ENCODE assay signal across 8 cellular contexts in genomic region chr19:43798546-43799409, GRCh38. TPM values are rescaled to one million over a fixed set of nuclear protein-coding genes. Genes with fewer than 3 reads are reported as not detected.
DNase-seq lines count a peak whose midpoint lies in the region; ATAC-seq, FAIRE-seq and TF ChIP-seq lines count a peak whose summit lies in the region.

No MANE protein-coding gene starts in this region.

- peak in 8 of 10 experiments; percentile 33 to 64 (median 51) for DNase-seq in CD4-positive, alpha-beta T cell
- peak; percentile 85 for DNase-seq in NCI-H2029 (lab: John Stamatoyannopoulos, UW)
- DNase-seq in activated CD8-positive, alpha-beta T cell treated with anti-CD3 and anti-CD28 coated beads, Interleukin-2, amount 10 ng/mL, durations not matched to agents 7 days and 5 days = peak; percentile 75
- DNase-seq in H1 (ENCODE audit: low read depth in 1 of 2, low spot score in 2 of 2) = peak in 1 of 2 experiments; percentile 79
- no peak for DNase-seq in GM19238 (ENCODE audit: insufficient read length, low spot score)
- DNase-seq in HCEC 1CT = no peak

- H3K27me3 ChIP-seq in CD4-positive, alpha-beta T cell (ENCODE audit: control insufficient read depth, insufficient read depth, low read length) = no peaks in the 10 kb centered on the region
- H3K27me3 ChIP-seq in H1 (replicated peaks in 1 of 4; ENCODE audit: control insufficient read depth in 3 of 4, extremely low read depth in 1 of 4, insufficient read depth in 3 of 4, low read length in 3 of 4) = peaks cover 4 to 36% (median 24%) of the 10 kb centered on the region in 4 experiments
- peaks cover 0 to 15% of the 10 kb centered on the region in 2 donors for H3K27me3 ChIP-seq in muscle layer of colon (ENCODE audit: control insufficient read depth in 1 of 2, insufficient read depth in 2 of 2, low read length in 2 of 2)

- H3K9me3 ChIP-seq in CD4-positive, alpha-beta T cell (ENCODE audit: control insufficient read depth, low read length) = no peaks in the 10 kb centered on the region
- H3K9me3 ChIP-seq in H1 (ENCODE audit: insufficient read depth in 2 of 2, low read depth in 1 of 2, low read length in 1 of 2) (no peaks in the 10 kb centered on the region), muscle layer of colon (ENCODE audit: low read length) (no peaks in the 10 kb centered on the region)

- no peak overlapping the region for H2BK20ac ChIP-seq in H1 (ENCODE audit: low read length)

- peaks cover 0 to 5% (median 3%) of the 10 kb centered on the region in 4 experiments; a peak in 5 of 7 replicates for H3K4me1 ChIP-seq in H1 (replicated peaks in 1 of 4; ENCODE audit: control insufficient read depth in 3 of 4, insufficient read depth in 4 of 4, low read length in 3 of 4)
- H3K4me1 ChIP-seq in muscle layer of colon (ENCODE audit: insufficient read depth, low read length) = peaks cover 4% of the 10 kb centered on the region

- H3K18ac ChIP-seq in H1 (ENCODE audit: extremely low read depth, low read length) = peak overlapping the region; percentile 83

- peak in 1 of 2 experiments; percentile 37; a peak in 1 of 3 replicates for TF ChIP-seq POLR2A in H1 (IDR thresholded peaks at IDR 0.05; ENCODE audit: control extremely low read depth in 1 of 2, low read depth in 2 of 2, low read length in 2 of 2)

- intact Hi-C loops in CD4-positive, alpha-beta T cell (cut with DNase I, micrococcal nuclease) = no loop called here

- peak; percentile 89 for ATAC-seq in CD4-positive, alpha-beta T cell (ENCODE audit: poor library complexity)
- ATAC-seq in activated CD8-positive, alpha-beta T cell treated with anti-CD3 and anti-CD28 coated beads, Interleukin-2, amount 10 ng/mL, durations not matched to agents 7 days and 5 days = peak; percentile 88

- H3K27me3 Mint-ChIP-seq in CD4-positive, alpha-beta T cell = peaks cover 44% of the 10 kb centered on the region
- peaks cover 14% of the 10 kb centered on the region for H3K27me3 Mint-ChIP-seq in activated CD8-positive, alpha-beta T cell treated with anti-CD3 and anti-CD28 coated beads, Interleukin-2, amount 10 ng/mL, durations not matched to agents 7 days and 5 days (ENCODE audit: low read depth)
- peaks cover 10% of the 10 kb centered on the region for H3K27me3 Mint-ChIP-seq in stimulated activated naive CD8-positive, alpha-beta T cell treated with anti-CD3 and anti-CD28 coated beads, Interleukin-15, Interleukin-2, amounts not matched to agents 100 ng/mL and 50 ng/mL, for 24 hours

- H3K9me3 Mint-ChIP-seq in CD4-positive, alpha-beta T cell = no peaks in the 10 kb centered on the region
- H3K9me3 Mint-ChIP-seq in activated CD8-positive, alpha-beta T cell treated with anti-CD3 and anti-CD28 coated beads, Interleukin-2, amount 10 ng/mL, durations not matched to agents 7 days and 5 days (ENCODE audit: insufficient read depth) = no peaks in the 10 kb centered on the region
- no peaks in the 10 kb centered on the region for H3K9me3 Mint-ChIP-seq in stimulated activated naive CD8-positive, alpha-beta T cell treated with anti-CD3 and anti-CD28 coated beads, Interleukin-15, Interleukin-2, amounts not matched to agents 100 ng/mL and 50 ng/mL, for 24 hours

- peak overlapping the region; percentile 75 to 98 for H3K4me2 ChIP-seq in H1 (ENCODE audit: insufficient read depth in 1 of 2, low read depth in 2 of 2, low read length in 2 of 2)

- H3K79me2 ChIP-seq in H1 (ENCODE audit: control insufficient read depth in 1 of 2, insufficient read depth in 2 of 2, low read length in 2 of 2) = no peaks in the 10 kb centered on the region

- no peak overlapping the region for H2BK120ac ChIP-seq in H1 (replicated peaks; ENCODE audit: low read depth, low read length)

- no peak overlapping the region for H3K14ac ChIP-seq in H1 (ENCODE audit: insufficient read length)

- CTCF ChIA-PET in CD4-positive, alpha-beta T cell (lab: Charles Lee) = no interaction called here
- CTCF ChIA-PET in activated CD8-positive, alpha-beta T cell treated with anti-CD3 and anti-CD28 coated beads, Interleukin-2, amount 10 ng/mL, durations not matched to agents 7 days and 5 days (lab: Charles Lee) = no interaction called here
- CTCF ChIA-PET in H1 (lab: Charles Lee; ENCODE audit: partially characterized antibody) = interaction anchor here (0.6 to 1.3 kb wide), 6 partner anchors 11 to 152 kb away, joined by 4 to 5 read pairs (median 4); partner anchors contain the start of gene ZNF221

- no peaks in the 10 kb centered on the region for H3K36me3 Mint-ChIP-seq in CD4-positive, alpha-beta T cell (ENCODE audit: low read depth)
- H3K36me3 Mint-ChIP-seq in activated CD8-positive, alpha-beta T cell treated with anti-CD3 and anti-CD28 coated beads, Interleukin-2, amount 10 ng/mL, durations not matched to agents 7 days and 5 days (ENCODE audit: low read depth) = peaks cover 4% of the 10 kb centered on the region
- H3K36me3 Mint-ChIP-seq in stimulated activated naive CD8-positive, alpha-beta T cell treated with anti-CD3 and anti-CD28 coated beads, Interleukin-15, Interleukin-2, amounts not matched to agents 100 ng/mL and 50 ng/mL, for 24 hours (ENCODE audit: low read depth) = no peaks in the 10 kb centered on the region

- peak overlapping the region; percentile 81; the same call in 1 of the 2 replicates for H2BK15ac ChIP-seq in H1 (ENCODE audit: low read length)

- peak overlapping the region; percentile 94; the same call in 1 of the 2 replicates for H2BK12ac ChIP-seq in H1 (ENCODE audit: low read depth, low read length)

- peaks cover 6% of the 10 kb centered on the region for H3K4me1 Mint-ChIP-seq in CD4-positive, alpha-beta T cell (ENCODE audit: low read depth)
- peaks cover 19% of the 10 kb centered on the region for H3K4me1 Mint-ChIP-seq in activated CD8-positive, alpha-beta T cell treated with anti-CD3 and anti-CD28 coated beads, Interleukin-2, amount 10 ng/mL, durations not matched to agents 7 days and 5 days (ENCODE audit: low read depth)
- peaks cover 13% of the 10 kb centered on the region for H3K4me1 Mint-ChIP-seq in stimulated activated naive CD8-positive, alpha-beta T cell treated with anti-CD3 and anti-CD28 coated beads, Interleukin-15, Interleukin-2, amounts not matched to agents 100 ng/mL and 50 ng/mL, for 24 hours (ENCODE audit: low read depth)

- H3K79me1 ChIP-seq in H1 (ENCODE audit: low read depth, low read length) = no peaks in the 10 kb centered on the region

- peak overlapping the region; percentile 35 for H4K8ac ChIP-seq in H1 (ENCODE audit: extremely low read depth, insufficient read depth, low read length)

- no peak for TF ChIP-seq EP300 in H1 (IDR thresholded peaks at IDR 0.05; ENCODE audit: borderline replicate concordance in 1 of 2, low read depth in 2 of 2, low read length in 2 of 2)

- H3K9ac ChIP-seq in H1 (replicated peaks in 1 of 4; ENCODE audit: extremely low read depth in 1 of 4, low read depth in 3 of 4, low read length in 3 of 4) = peak overlapping the region in 1 of 4 experiments; percentile 38; a peak in 3 of 7 replicates
- no peak overlapping the region for H3K9ac ChIP-seq in muscle layer of colon (ENCODE audit: low read length)

- H4K20me1 ChIP-seq in H1 (replicated peaks in 1 of 2; ENCODE audit: control insufficient read depth in 1 of 2, insufficient read depth in 2 of 2, low read length in 2 of 2) = peaks cover 0 to 3% of the 10 kb centered on the region in 2 experiments

- H2AK5ac ChIP-seq in H1 (ENCODE audit: low read depth, low read length) = no peak overlapping the region

- 10% methylated on average over 58 of the region's 70 CpGs; no CpG with 5 or more reads in 1 of the 2 experiments for WGBS in H1 (ENCODE audit: extremely low coverage in 1 of 2, insufficient coverage in 1 of 2, insufficient read length in 1 of 2, insufficient replicate concordance in 2 of 2, low coverage in 1 of 2, low lambda C conversion rate in 2 of 2, missing lambda C conversion rate in 1 of 2), 2 experiments

- H3K36me3 ChIP-seq in H1 (ENCODE audit: control insufficient read depth in 2 of 4, insufficient read depth in 4 of 4, low read length in 3 of 4) (no peaks in the 10 kb centered on the region), muscle layer of colon (ENCODE audit: insufficient read depth, low read length) (no peaks in the 10 kb centered on the region)

- H3K56ac ChIP-seq in H1 (replicated peaks; ENCODE audit: insufficient read length, low read depth, low read length) = no peak overlapping the region

- no peak for TF ChIP-seq CTCF in CD4-positive, alpha-beta T cell (IDR thresholded peaks at IDR 0.05)
- TF ChIP-seq CTCF in H1 (IDR thresholded peaks at IDR 0.05; ENCODE audit: control extremely low read depth in 1 of 3, insufficient read depth in 1 of 3, low read depth in 1 of 3, low read length in 3 of 3) = no peak

- no peak overlapping the region for H3K4ac ChIP-seq in H1 (replicated peaks; ENCODE audit: insufficient read length, low read depth, low read length)

- H3K23me2 ChIP-seq in H1 (ENCODE audit: low read depth, low read length) = peaks cover 8% of the 10 kb centered on the region

- peak overlapping the region; percentile 79 for H3K4me3 Mint-ChIP-seq in CD4-positive, alpha-beta T cell
- H3K4me3 Mint-ChIP-seq in activated CD8-positive, alpha-beta T cell treated with anti-CD3 and anti-CD28 coated beads, Interleukin-2, amount 10 ng/mL, durations not matched to agents 7 days and 5 days = peak overlapping the region; percentile 73
- peak overlapping the region; percentile 78 for H3K4me3 Mint-ChIP-seq in stimulated activated naive CD8-positive, alpha-beta T cell treated with anti-CD3 and anti-CD28 coated beads, Interleukin-15, Interleukin-2, amounts not matched to agents 100 ng/mL and 50 ng/mL, for 24 hours

- POLR2A ChIA-PET in CD4-positive, alpha-beta T cell (lab: Charles Lee) = interaction anchor here (1.1 kb wide), 1 partner anchor 203 kb away, joined by 3 read pairs; the partner anchor contains the start of genes IRGQ and ZNF576
- POLR2A ChIA-PET in activated CD8-positive, alpha-beta T cell treated with anti-CD3 and anti-CD28 coated beads, Interleukin-2, amount 10 ng/mL, durations not matched to agents 7 days and 5 days (lab: Charles Lee) = no interaction called here
- POLR2A ChIA-PET in H1 (lab: Charles Lee; ENCODE audit: partially characterized antibody) = interaction anchor here (0.6 to 1.0 kb wide), 2 partner anchors 42 to 938 kb away, joined by 3 to 4 read pairs; no protein-coding TSS in a partner anchor

- H3K4me3 ChIP-seq in H1 (ENCODE audit: extremely low read depth in 1 of 4, insufficient read depth in 2 of 4, low read depth in 3 of 4, low read length in 4 of 4) (peak overlapping the region; percentile 58 to 69 (median 60)), muscle layer of colon (ENCODE audit: low read depth in 1 of 2, low read length in 2 of 2) (peak overlapping the region; percentile 39 to 50)

- TF ChIP-seq RAD21 in H1 (IDR thresholded peaks at IDR 0.05 in 1 of 2, conservative IDR thresholded peaks at IDR 0.05 in 1 of 2; ENCODE audit: low read depth in 2 of 2, low read length in 2 of 2) = no peak

- peak overlapping the region; percentile 92 for H2AFZ ChIP-seq in H1 (ENCODE audit: low read length)

- H3K27ac Mint-ChIP-seq in CD4-positive, alpha-beta T cell = no peak overlapping the region
- peak overlapping the region; percentile 37 for H3K27ac Mint-ChIP-seq in activated CD8-positive, alpha-beta T cell treated with anti-CD3 and anti-CD28 coated beads, Interleukin-2, amount 10 ng/mL, durations not matched to agents 7 days and 5 days
- H3K27ac Mint-ChIP-seq in stimulated activated naive CD8-positive, alpha-beta T cell treated with anti-CD3 and anti-CD28 coated beads, Interleukin-15, Interleukin-2, amounts not matched to agents 100 ng/mL and 50 ng/mL, for 24 hours = peak overlapping the region; percentile 27

- H3K27ac ChIP-seq in CD4-positive, alpha-beta T cell (ENCODE audit: low read depth, low read length) = no peak overlapping the region
- no peak overlapping the region for H3K27ac ChIP-seq in H1 (ENCODE audit: low read depth, low read length)
- H3K27ac ChIP-seq in muscle layer of colon (ENCODE audit: low read depth, low read length) = no peak overlapping the region

- H2BK5ac ChIP-seq in H1 (ENCODE audit: low read depth, low read length) = no peak overlapping the region

- H4K5ac ChIP-seq in H1 (ENCODE audit: insufficient read length, low read depth, low read length) = peak overlapping the region; percentile 13

- no peak for FAIRE-seq in H1 (lab: Jason Lieb, UNC)

- peak overlapping the region; percentile 19 for H4K91ac ChIP-seq in H1 (replicated peaks; ENCODE audit: insufficient read length, low read length)

- no peak overlapping the region for H3K23ac ChIP-seq in H1 (ENCODE audit: insufficient read length)

RNA-seq across cellular contexts. Expression of gene LYPD5, which starts 3.5 kb away (rescaled TPM):
- total RNA-seq in CD4-positive, alpha-beta T cell = not detected
- 1 to 10 TPM in 1 of 2 experiments, under 1 TPM in 1; 0.70 to 1.1 TPM for total RNA-seq in activated CD8-positive, alpha-beta T cell treated with anti-CD3 and anti-CD28 coated beads, Interleukin-2, amount 10 ng/mL, durations not matched to agents 7 days and 5 days
- 0.59 and 0.74 TPM in 2 replicates for total RNA-seq in H1 (2021; fragmentation: NEBNext Ultra II Directional; extraction: Animal tissue kit (Norgen Biotek cat#: 25700))
- polyA plus RNA-seq in H1 (2011; rRNA removed) = 4.3 TPM in 2 replicates
- polyA plus RNA-seq in H1 (2011; cell fraction: cytosol; rRNA removed) = 2.2 TPM
- 3.5 TPM for polyA plus RNA-seq in H1 (2011; cell fraction: nucleus; rRNA removed)
- 0.83 to 1.4 TPM (median 1.0 TPM) in 4 replicates for polyA plus RNA-seq in H1 (2012, experiment 1 of 2)
- 1.2 TPM for polyA plus RNA-seq in H1 (2012, experiment 2 of 2)
- polyA plus RNA-seq in H1 (2013, experiment 1 of 2) = 1.0 TPM
- polyA plus RNA-seq in H1 (2013, experiment 2 of 2) = 0.75 TPM
- 1.4 and 1.5 TPM in 2 replicates for polyA minus RNA-seq in H1 (2011; rRNA and poly(A)+ RNA removed)
- polyA minus RNA-seq in H1 (2011; cell fraction: cytosol; rRNA and poly(A)+ RNA removed) = 0.88 TPM
- polyA minus RNA-seq in H1 (2011; cell fraction: nucleus; rRNA and poly(A)+ RNA removed) = 6.1 TPM

RNA-seq across cellular contexts. Expression of gene KCNN4, which starts 18.0 kb away (rescaled TPM):
- total RNA-seq in CD4-positive, alpha-beta T cell = 10 to 100 TPM in 1 of 2 experiments, 1 to 10 TPM in 1; 9.7 to 10.4 TPM
- 10 to 100 TPM; 28.8 to 31.9 TPM for total RNA-seq in activated CD8-positive, alpha-beta T cell treated with anti-CD3 and anti-CD28 coated beads, Interleukin-2, amount 10 ng/mL, durations not matched to agents 7 days and 5 days
- total RNA-seq in H1 (2021; fragmentation: NEBNext Ultra II Directional; extraction: Animal tissue kit (Norgen Biotek cat#: 25700)) = 0.78 and 1.0 TPM in 2 replicates
- polyA plus RNA-seq in H1 (2011; rRNA removed) = 1.5 and 2.0 TPM in 2 replicates
- polyA plus RNA-seq in H1 (2011; cell fraction: cytosol; rRNA removed) = 1.6 TPM
- polyA plus RNA-seq in H1 (2011; cell fraction: nucleus; rRNA removed) = 3.1 TPM
- 0.64 to 1.2 TPM (median 0.86 TPM) in 4 replicates for polyA plus RNA-seq in H1 (2012, experiment 1 of 2)
- polyA plus RNA-seq in H1 (2012, experiment 2 of 2) = 0.56 TPM
- 1.1 TPM for polyA plus RNA-seq in H1 (2013, experiment 1 of 2)
- polyA plus RNA-seq in H1 (2013, experiment 2 of 2) = 1.1 TPM
- 0.39 and 0.54 TPM in 2 replicates for polyA minus RNA-seq in H1 (2011; rRNA and poly(A)+ RNA removed)
- not detected for polyA minus RNA-seq in H1 (2011; cell fraction: cytosol; rRNA and poly(A)+ RNA removed)
- 2.1 TPM for polyA minus RNA-seq in H1 (2011; cell fraction: nucleus; rRNA and poly(A)+ RNA removed)

RNA-seq across cellular contexts. Expression of gene ZNF283, which starts 28.3 kb away (rescaled TPM):
- total RNA-seq in CD4-positive, alpha-beta T cell = 1 to 10 TPM; 2.3 to 3.7 TPM
- 1 to 10 TPM; 4.9 to 6.9 TPM for total RNA-seq in activated CD8-positive, alpha-beta T cell treated with anti-CD3 and anti-CD28 coated beads, Interleukin-2, amount 10 ng/mL, durations not matched to agents 7 days and 5 days
- 3.6 and 4.3 TPM in 2 replicates for total RNA-seq in H1 (2021; fragmentation: NEBNext Ultra II Directional; extraction: Animal tissue kit (Norgen Biotek cat#: 25700))
- polyA plus RNA-seq in H1 (2011; rRNA removed) = 1.1 and 1.6 TPM in 2 replicates
- polyA plus RNA-seq in H1 (2011; cell fraction: cytosol; rRNA removed) = 1.8 TPM
- 2.0 TPM for polyA plus RNA-seq in H1 (2011; cell fraction: nucleus; rRNA removed)
- polyA plus RNA-seq in H1 (2012, experiment 1 of 2) = 3.4 to 5.3 TPM (median 3.6 TPM) in 4 replicates
- polyA plus RNA-seq in H1 (2012, experiment 2 of 2) = 0.26 TPM
- 3.7 TPM for polyA plus RNA-seq in H1 (2013, experiment 1 of 2)
- polyA plus RNA-seq in H1 (2013, experiment 2 of 2) = 4.0 TPM
- polyA minus RNA-seq in H1 (2011; rRNA and poly(A)+ RNA removed) = 5.0 and 9.2 TPM in 2 replicates
- polyA minus RNA-seq in H1 (2011; cell fraction: cytosol; rRNA and poly(A)+ RNA removed) = 2.4 TPM
- 18.0 TPM for polyA minus RNA-seq in H1 (2011; cell fraction: nucleus; rRNA and poly(A)+ RNA removed)

RNA-seq across cellular contexts. Expression of gene SMG9, which starts 44.0 kb away (rescaled TPM):
- total RNA-seq in CD4-positive, alpha-beta T cell = 10 to 100 TPM; 34.7 to 38.2 TPM
- 10 to 100 TPM; 60.0 to 65.1 TPM for total RNA-seq in activated CD8-positive, alpha-beta T cell treated with anti-CD3 and anti-CD28 coated beads, Interleukin-2, amount 10 ng/mL, durations not matched to agents 7 days and 5 days
- 28.7 and 34.0 TPM in 2 replicates for total RNA-seq in H1 (2021; fragmentation: NEBNext Ultra II Directional; extraction: Animal tissue kit (Norgen Biotek cat#: 25700))
- polyA plus RNA-seq in H1 (2011; rRNA removed) = 20.4 and 25.6 TPM in 2 replicates
- polyA plus RNA-seq in H1 (2011; cell fraction: cytosol; rRNA removed) = 16.5 TPM
- polyA plus RNA-seq in H1 (2011; cell fraction: nucleus; rRNA removed) = 50.0 TPM
- polyA plus RNA-seq in H1 (2012, experiment 1 of 2) = 21.5 to 33.3 TPM (median 28.7 TPM) in 4 replicates
- polyA plus RNA-seq in H1 (2012, experiment 2 of 2) = 14.0 TPM
- 13.1 TPM for polyA plus RNA-seq in H1 (2013, experiment 1 of 2)
- 12.1 TPM for polyA plus RNA-seq in H1 (2013, experiment 2 of 2)
- 13.7 and 13.8 TPM in 2 replicates for polyA minus RNA-seq in H1 (2011; rRNA and poly(A)+ RNA removed)
- 12.5 TPM for polyA minus RNA-seq in H1 (2011; cell fraction: cytosol; rRNA and poly(A)+ RNA removed)
- polyA minus RNA-seq in H1 (2011; cell fraction: nucleus; rRNA and poly(A)+ RNA removed) = 15.1 TPM

Comparison
In these comparisons a context has a peak if more than half of its experiments do, and no peak if none do; other contexts are left out.
1. DNase-seq: peak in CD4-positive, alpha-beta T cell (8 of 10), NCI-H2029 (single experiment) and activated CD8-positive, alpha-beta T cell treated with anti-CD3 and anti-CD28 coated beads, Interleukin-2, amount 10 ng/mL, durations not matched to agents 7 days and 5 days (single experiment); none in GM19238 (single experiment) and HCEC 1CT (single experiment).
2. Peak in every context shown above with its lines, with median percentiles within 50 percentile points of each other: H3K4me3 Mint-ChIP-seq.